In the genomic region with DNA sequence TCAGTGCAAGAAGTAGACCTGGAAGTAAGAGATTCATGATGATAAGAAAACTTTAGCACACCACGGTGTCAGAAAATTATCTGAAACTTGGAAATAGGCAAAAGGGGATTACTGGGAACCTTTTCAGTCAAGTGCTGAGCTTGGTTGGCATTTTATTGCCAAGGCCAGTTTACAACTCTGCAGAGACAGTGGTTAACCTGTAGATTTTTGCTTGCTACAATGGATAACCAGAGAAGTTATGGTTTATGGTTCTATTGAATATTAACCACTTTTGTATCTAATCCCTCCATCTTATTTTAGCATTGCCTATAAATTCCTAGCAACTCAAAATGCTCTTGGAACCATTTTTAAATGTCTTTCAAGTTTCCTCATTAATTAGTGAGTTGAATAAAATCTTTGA, we compare ENCODE assay signal across 35 cellular contexts. TPM values are rescaled to one million over a fixed set of nuclear protein-coding genes. Genes with fewer than 3 reads are reported as not detected.
"Had no signal": no experiment of that assay in that cellular context is flagged by ENCODE, and none has a peak within 500 bp of the region (broad histone marks: within the 10 kb centered on the region; RNA-seq: fewer than 3 reads in every experiment).

No MANE protein-coding gene starts in this region.

- H3K4me1 ChIP-seq: adrenal gland, ascending aorta, body of pancreas, breast epithelium had no signal

- ATAC-seq: activated naive CD4-positive, alpha-beta T cell treated with anti-CD3 and anti-CD28 coated beads, Interleukin-2, amount 50 U/mL, for 72 hours; activated naive CD8-positive, alpha-beta T cell treated with anti-CD3 and anti-CD28 coated beads, Interleukin-2, amount 50 U/mL, for 24 hours; activated T-cell treated with anti-CD3 and anti-CD28 coated beads, Interleukin-2, amount 50 U/mL, for 4 hours; activated T-cell treated with anti-CD3 and anti-CD28 coated beads, Interleukin-2, amount 50 U/mL, for 72 hours; activated T-helper 17 cell treated with anti-CD3 and anti-CD28 coated beads, Interleukin-2, amount 50 U/mL, for 72 hours; body of pancreas had no signal

- H3K36me3 ChIP-seq: adrenal gland, ascending aorta, brain microvascular endothelial cell, breast epithelium, cardiac muscle cell had no signal

- H3K4me3 ChIP-seq: adrenal gland, ascending aorta, body of pancreas, breast epithelium, cardiac muscle cell had no signal

- DNase-seq: activated effector memory CD4-positive, alpha-beta T cell treated with anti-CD3 and anti-CD28 coated beads, Interleukin-2, amount 50 U/mL, for 16 hours; activated effector memory CD4-positive, alpha-beta T cell treated with Interleukin-2 at 50 U/mL for 16 hours; activated gamma-delta T cell; activated gamma-delta T cell treated with Interleukin-2 at 50 U/mL for 16 hours; activated naive CD4-positive, alpha-beta T cell; activated naive CD4-positive, alpha-beta T cell treated with anti-CD3 and anti-CD28 coated beads for 36 hours; activated naive CD4-positive, alpha-beta T cell treated with anti-CD3 and anti-CD28 coated beads, Interleukin-2, amount 10 ng/mL, durations not matched to agents 7 days and 5 days; activated naive CD4-positive, alpha-beta T cell treated with anti-CD3 and anti-CD28 coated beads, Interleukin-2, amount 50 U/mL, for 16 hours; activated naive CD4-positive, alpha-beta T cell treated with Interleukin-2 at 50 U/mL for 16 hours; activated naive CD8-positive, alpha-beta T cell treated with anti-CD3 and anti-CD28 coated beads for 36 hours; activated naive CD8-positive, alpha-beta T cell treated with anti-CD3 and anti-CD28 coated beads, Interleukin-2, amount 10 ng/mL, durations not matched to agents 7 days and 5 days; activated naive CD8-positive, alpha-beta T cell treated with anti-CD3 and anti-CD28 coated beads, Interleukin-2, amount 50 U/mL, for 24 hours; activated T-cell treated with anti-CD3 and anti-CD28 coated beads, Interleukin-2, amount 50 U/mL, for 1 hour; activated T-cell treated with anti-CD3 and anti-CD28 coated beads, Interleukin-2, amount 50 U/mL, for 24 hours; activated T-cell treated with anti-CD3 and anti-CD28 coated beads, Interleukin-2, amount 50 U/mL, for 4 hours; activated T-cell treated with anti-CD3 and anti-CD28 coated beads, Interleukin-2, amount 50 U/mL, for 48 hours; activated T-cell treated with anti-CD3 and anti-CD28 coated beads, Interleukin-2, amount 50 U/mL, for 72 hours; adrenal gland; amniotic stem cell; amygdala; anterior cingulate cortex; aorta; body of pancreas; brain microvascular endothelial cell; caudate nucleus; central memory CD4-positive, alpha-beta T cell; cerebellar nuclear complex had no signal

- H3K9me3 ChIP-seq: adrenal gland, ascending aorta, body of pancreas, breast epithelium had no signal

RNA-seq across cellular contexts. Expression of a gene that starts 13.3 kb away (rescaled TPM):
- total RNA-seq: activated naive CD4-positive, alpha-beta T cell treated with anti-CD3 and anti-CD28 coated beads for 36 hours; activated naive CD4-positive, alpha-beta T cell treated with anti-CD3 and anti-CD28 coated beads, Interleukin-2, amount 50 U/mL, for 72 hours; activated naive CD8-positive, alpha-beta T cell treated with anti-CD3 and anti-CD28 coated beads for 36 hours; activated naive CD8-positive, alpha-beta T cell treated with anti-CD3 and anti-CD28 coated beads, Interleukin-2, amount 10 ng/mL, durations not matched to agents 7 days and 5 days; activated T-cell treated with anti-CD3 and anti-CD28 coated beads, Interleukin-2, amount 50 U/mL, for 4 hours; activated T-cell treated with anti-CD3 and anti-CD28 coated beads, Interleukin-2, amount 50 U/mL, for 72 hours; activated T-helper 1 cell treated with anti-CD3 and anti-CD28 coated beads, Interleukin-12 subunit alpha, Interleukin-12 subunit beta, Interleukin-2, Interleukin-4 antibody, amounts not matched to agents 30 ng/mL and 10 ng/mL and 1 ng/mL, durations not matched to agents 14 hours and 24 hours and 36 hours; activated T-helper 17 cell treated with anti-CD3 and anti-CD28 coated beads, Interleukin-2, amount 50 U/mL, for 72 hours; activated T-helper 2 cell treated with anti-CD3 and anti-CD28 coated beads, Interferon-gamma antibody, Interleukin-2, Interleukin-4, amounts not matched to agents 10 μg/mL and 5 μg/mL and 100 μg/mL, durations not matched to agents 14 hours and 24 hours and 36 hours; aorta; ascending aorta; breast epithelium; bronchial epithelial cell had no signal
